9 cellular contexts compared by ENCODE assay signal in the genomic region with DNA sequence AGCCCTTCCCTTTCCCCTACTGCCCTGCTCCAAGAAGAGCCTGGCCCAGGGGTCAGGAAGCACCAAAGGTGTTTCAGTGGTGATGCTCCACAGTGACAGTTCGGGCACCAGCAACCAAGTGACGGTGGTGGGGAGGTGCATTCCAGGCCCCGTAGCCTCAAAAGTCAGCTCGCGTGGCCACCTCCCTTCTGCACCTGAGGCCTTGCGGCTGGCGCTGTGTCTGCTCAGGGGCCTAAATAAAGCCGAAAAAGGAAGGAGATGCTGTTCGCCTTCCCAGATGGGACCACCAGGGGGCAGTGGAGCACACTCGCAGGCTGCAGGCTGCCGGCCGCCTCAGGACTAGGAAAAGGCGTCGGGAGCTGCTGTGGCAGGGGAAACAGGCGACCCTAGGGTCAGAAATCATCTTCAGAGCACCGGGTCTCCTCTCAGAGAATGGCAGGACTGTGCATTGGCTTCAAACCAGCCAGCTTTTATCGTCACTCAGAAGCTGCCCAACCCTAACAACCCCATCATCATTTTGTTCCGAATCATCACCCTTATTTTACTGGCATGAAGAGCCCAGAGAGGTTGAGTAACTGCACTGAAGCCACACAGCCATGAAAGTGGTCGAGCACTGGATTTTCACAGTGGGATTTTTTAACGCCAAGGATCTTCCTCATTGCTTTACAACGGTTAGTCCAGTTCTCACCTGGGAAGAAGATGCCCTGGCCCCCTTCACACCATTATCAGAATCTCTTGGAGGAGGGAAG.
DNase-seq lines count a peak whose midpoint lies in the region; ATAC-seq, FAIRE-seq and TF ChIP-seq lines count a peak whose summit lies in the region.
"Had no signal": no experiment of that assay in that cellular context is flagged by ENCODE, and none has a peak within 500 bp of the region (broad histone marks: within the 10 kb centered on the region; RNA-seq: fewer than 3 reads in every experiment).

No MANE protein-coding gene starts in this region.

- ATAC-seq in stimulated activated naive CD8-positive, alpha-beta T cell treated with anti-CD3 and anti-CD28 coated beads, Interleukin-15, amount 100 ng/mL, for 72 hours = no peak

- H3K27ac Mint-ChIP-seq in stimulated activated naive CD8-positive, alpha-beta T cell treated with anti-CD3 and anti-CD28 coated beads, Interleukin-15, amount 100 ng/mL, for 72 hours = no peak overlapping the region
- H3K27ac Mint-ChIP-seq: T-helper 1 cell treated with Interleukin-12 subunit alpha and Interleukin-12 subunit beta and Interleukin-4 antibody, amounts not matched to agents 30 μg/mL and 1 μg/mL, for 36 hours had no signal

- H3K4me3 ChIP-seq in Peyer's patch (no peak overlapping the region), mammary epithelial cell (replicated peaks in 1 of 3; ENCODE audit: insufficient read depth in 1 of 3, low read depth in 2 of 3, low read length in 3 of 3) (no peak overlapping the region), liver (ENCODE audit: low read depth in 1 of 3, low read length in 3 of 3) (no peak overlapping the region)

- TF ChIP-seq CTCF in GM20000 (IDR thresholded peaks at IDR 0.05; ENCODE audit: extremely low read depth, missing control alignments) (peak; percentile 83), Peyer's patch (IDR thresholded peaks at IDR 0.05) (peak in 4 of 6 experiments; percentile 27 to 52 (median 42)), mammary epithelial cell (conservative IDR thresholded peaks at IDR 0.05 in 1 of 2, IDR thresholded peaks at IDR 0.05 in 1 of 2; ENCODE audit: extremely low read depth in 1 of 2, insufficient read depth in 1 of 2, low read depth in 1 of 2, low read length in 2 of 2) (peak; percentile 53 to 74), liver (IDR thresholded peaks at IDR 0.05; ENCODE audit: low read depth, low read length, missing input control) (peak; percentile 57)

- H4K20me1 ChIP-seq in mammary epithelial cell (ENCODE audit: insufficient read depth, low read length) = no peaks in the 10 kb centered on the region

- FAIRE-seq in HTR-8/SVneo (lab: Jason Lieb, UNC) = no peak

- H3K9me3 Mint-ChIP-seq in stimulated activated naive CD8-positive, alpha-beta T cell treated with anti-CD3 and anti-CD28 coated beads, Interleukin-15, amount 100 ng/mL, for 72 hours = no peaks in the 10 kb centered on the region
- H3K9me3 Mint-ChIP-seq: T-helper 1 cell treated with Interleukin-12 subunit alpha and Interleukin-12 subunit beta and Interleukin-4 antibody, amounts not matched to agents 30 μg/mL and 1 μg/mL, for 36 hours had no signal

- CTCF ChIA-PET in mammary epithelial cell (lab: Charles Lee; ENCODE audit: low non-redundant PET) = no interaction called here

- H3K36me3 ChIP-seq in Peyer's patch = no peaks in the 10 kb centered on the region
- H3K36me3 ChIP-seq in mammary epithelial cell (ENCODE audit: insufficient read depth, low read length) = no peaks in the 10 kb centered on the region
- no peaks in the 10 kb centered on the region for H3K36me3 ChIP-seq in liver (ENCODE audit: control insufficient read depth in 4 of 4, insufficient read depth in 3 of 4, low read depth in 1 of 4, low read length in 3 of 4)

- no peak overlapping the region for H3K4me3 Mint-ChIP-seq in stimulated activated naive CD8-positive, alpha-beta T cell treated with anti-CD3 and anti-CD28 coated beads, Interleukin-15, amount 100 ng/mL, for 72 hours
- H3K4me3 Mint-ChIP-seq: T-helper 1 cell treated with Interleukin-12 subunit alpha and Interleukin-12 subunit beta and Interleukin-4 antibody, amounts not matched to agents 30 μg/mL and 1 μg/mL, for 36 hours had no signal

- no TSS peak for BruUV-seq in mammary epithelial cell (replicated peaks; lab: Mats Ljungman, UMichigan)

- H2AFZ ChIP-seq in mammary epithelial cell (ENCODE audit: low read depth, low read length) = no peak overlapping the region

- peak; percentile 63 to 80 for TF ChIP-seq RAD21 in liver (IDR thresholded peaks at IDR 0.05)

- DNase-seq in DMS53 (lab: John Stamatoyannopoulos, UW) (peak; percentile 86), GM20000 (ENCODE audit: low spot score) (peak; percentile 65), HTR-8/SVneo (ENCODE audit: insufficient read length, low spot score) (peak; percentile 8), Peyer's patch (peak in 2 of 3 donors; percentile 51 to 69), mammary epithelial cell (peak; percentile 13), T-helper 9 cell (no peak)
- peak; percentile 28 to 34 for DNase-seq in stimulated activated naive CD8-positive, alpha-beta T cell treated with anti-CD3 and anti-CD28 coated beads, Interleukin-15, amount 100 ng/mL, for 72 hours

- H3K4me2 ChIP-seq in mammary epithelial cell (ENCODE audit: insufficient read depth, low read depth, low read length) = no peak overlapping the region

- H3K79me2 ChIP-seq in mammary epithelial cell (ENCODE audit: insufficient read depth, low read length) = no peaks in the 10 kb centered on the region

- no peaks in the 10 kb centered on the region for H3K4me1 Mint-ChIP-seq in stimulated activated naive CD8-positive, alpha-beta T cell treated with anti-CD3 and anti-CD28 coated beads, Interleukin-15, amount 100 ng/mL, for 72 hours

- peaks cover 9% of the 10 kb centered on the region for H3K27me3 Mint-ChIP-seq in stimulated activated naive CD8-positive, alpha-beta T cell treated with anti-CD3 and anti-CD28 coated beads, Interleukin-15, amount 100 ng/mL, for 72 hours

- dilution Hi-C loops in mammary epithelial cell (cut with HindIII; ENCODE audit: low sequenced_read_pairs) = no loop called here

- intact Hi-C loops in mammary epithelial cell (cut with micrococcal nuclease) = loop anchor here (5.0 to 10.0 kb wide), 2 partner anchors 646 to 1014 kb away; no protein-coding TSS in a partner anchor

- in situ Hi-C loops in mammary epithelial cell (cut with MboI; ENCODE audit: low sequenced_read_pairs in 2 of 2) = no loop called here

- no peak overlapping the region for H3K9ac ChIP-seq in mammary epithelial cell (ENCODE audit: insufficient read depth, low read length)
- H3K9ac ChIP-seq in liver (ENCODE audit: low read depth in 1 of 2, low read length in 2 of 2) = no peak overlapping the region

- no peak for TF ChIP-seq POLR2A in Peyer's patch (IDR thresholded peaks at IDR 0.05)

- H3K27ac ChIP-seq in Peyer's patch = no peak overlapping the region
- no peak overlapping the region for H3K27ac ChIP-seq in mammary epithelial cell (ENCODE audit: insufficient read depth, low read depth, low read length)
- H3K27ac ChIP-seq in liver (ENCODE audit: low read depth in 1 of 2, low read length in 2 of 2) = no peak overlapping the region

- H3K4me1 ChIP-seq in Peyer's patch (no peaks in the 10 kb centered on the region), mammary epithelial cell (ENCODE audit: insufficient read depth, low read length) (no peaks in the 10 kb centered on the region), liver (ENCODE audit: control insufficient read depth in 4 of 4, insufficient read depth in 4 of 4, low read length in 3 of 4) (no peaks in the 10 kb centered on the region)

- 28% methylated on average over 19 of the region's 21 CpGs for WGBS in mammary epithelial cell (ENCODE audit: low coverage, missing lambda C conversion rate)
- 19% methylated on average over 21 of the region's 21 CpGs for WGBS in liver

- no peaks in the 10 kb centered on the region for H3K9me3 ChIP-seq in Peyer's patch
- H3K9me3 ChIP-seq in mammary epithelial cell (replicated peaks; ENCODE audit: insufficient read depth, low read length) = no peaks in the 10 kb centered on the region
- H3K9me3 ChIP-seq in liver (ENCODE audit: control insufficient read depth in 4 of 4, low read length in 3 of 4) = no peaks in the 10 kb centered on the region

- H3K27me3 ChIP-seq in Peyer's patch = no peaks in the 10 kb centered on the region
- H3K27me3 ChIP-seq in mammary epithelial cell (ENCODE audit: insufficient read depth, low read length) = no peaks in the 10 kb centered on the region
- H3K27me3 ChIP-seq in liver (ENCODE audit: control insufficient read depth in 4 of 4, insufficient read depth in 4 of 4, low read length in 3 of 4) = no peaks in the 10 kb centered on the region

TF ChIP-seq in liver, 16 proteins besides CTCF, POLR2A, EP300 and RAD21 (continues in another document):
- TF ChIP-seq, protein P1, sequence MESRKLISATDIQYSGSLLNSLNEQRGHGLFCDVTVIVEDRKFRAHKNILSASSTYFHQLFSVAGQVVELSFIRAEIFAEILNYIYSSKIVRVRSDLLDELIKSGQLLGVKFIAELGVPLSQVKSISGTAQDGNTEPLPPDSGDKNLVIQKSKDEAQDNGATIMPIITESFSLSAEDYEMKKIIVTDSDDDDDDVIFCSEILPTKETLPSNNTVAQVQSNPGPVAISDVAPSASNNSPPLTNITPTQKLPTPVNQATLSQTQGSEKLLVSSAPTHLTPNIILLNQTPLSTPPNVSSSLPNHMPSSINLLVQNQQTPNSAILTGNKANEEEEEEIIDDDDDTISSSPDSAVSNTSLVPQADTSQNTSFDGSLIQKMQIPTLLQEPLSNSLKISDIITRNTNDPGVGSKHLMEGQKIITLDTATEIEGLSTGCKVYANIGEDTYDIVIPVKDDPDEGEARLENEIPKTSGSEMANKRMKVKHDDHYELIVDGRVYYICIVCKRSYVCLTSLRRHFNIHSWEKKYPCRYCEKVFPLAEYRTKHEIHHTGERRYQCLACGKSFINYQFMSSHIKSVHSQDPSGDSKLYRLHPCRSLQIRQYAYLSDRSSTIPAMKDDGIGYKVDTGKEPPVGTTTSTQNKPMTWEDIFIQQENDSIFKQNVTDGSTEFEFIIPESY (IDR thresholded peaks at IDR 0.05) = no peak
- TF ChIP-seq YY1 (IDR thresholded peaks at IDR 0.05) (no peak), FOXA2 (IDR thresholded peaks at IDR 0.05) (no peak)
